In genomic region chr3:134003066-134003465, GRCh38 we compare ENCODE assay signal across 13 cellular contexts. TPM values are rescaled to one million over a fixed set of nuclear protein-coding genes. Genes with fewer than 3 reads are reported as not detected.
DNase-seq lines count a peak whose midpoint lies in the region; ATAC-seq and TF ChIP-seq lines count a peak whose summit lies in the region.
"Had no signal": no experiment of that assay in that cellular context is flagged by ENCODE, and none has a peak within 500 bp of the region (broad histone marks: within the 10 kb centered on the region; RNA-seq: fewer than 3 reads in every experiment).

No MANE protein-coding gene starts in this region.

- H3K36me3 ChIP-seq in GM23248 (ENCODE audit: low read depth) (no peaks in the 10 kb centered on the region), sigmoid colon (no peaks in the 10 kb centered on the region)
- H3K36me3 ChIP-seq: BLaER1 had no signal

- H3K4me1 Mint-ChIP-seq in endothelial cell (ENCODE audit: unreplicated experiment): peaks cover 11% of the 10 kb centered on the region
- H3K4me1 Mint-ChIP-seq in activated T-cell treated with anti-CD3 and anti-CD28 coated beads, Interleukin-2, amount 50 U/mL, for 24 hours (ENCODE audit: low read depth): no peaks in the 10 kb centered on the region
- H3K4me1 Mint-ChIP-seq: CD8-positive, alpha-beta memory T cell had no signal

- H3K27ac Mint-ChIP-seq in endothelial cell (ENCODE audit: unreplicated experiment): no peak overlapping the region
- H3K27ac Mint-ChIP-seq in activated T-cell treated with anti-CD3 and anti-CD28 coated beads, Interleukin-2, amount 50 U/mL, for 24 hours: no peak overlapping the region
- H3K27ac Mint-ChIP-seq: CD8-positive, alpha-beta memory T cell had no signal

- H3K27me3 ChIP-seq in GM23248 (replicated peaks; ENCODE audit: insufficient read depth) (no peaks in the 10 kb centered on the region), sigmoid colon (no peaks in the 10 kb centered on the region)
- H3K27me3 ChIP-seq: BLaER1 had no signal

- no peaks in the 10 kb centered on the region for H4K20me1 ChIP-seq in GM23248 (ENCODE audit: insufficient read depth)
- H4K20me1 ChIP-seq: BLaER1 had no signal

- no peak for ATAC-seq in HG03280 (IDR thresholded peaks at IDR 0.05; ENCODE audit: unreplicated experiment)

- H3F3A ChIP-seq in GM23248 (ENCODE audit: insufficient read depth): peaks cover 21% of the 10 kb centered on the region

- H3K4me3 Mint-ChIP-seq in endothelial cell (ENCODE audit: unreplicated experiment): no peak overlapping the region
- H3K4me3 Mint-ChIP-seq in activated T-cell treated with anti-CD3 and anti-CD28 coated beads, Interleukin-2, amount 50 U/mL, for 24 hours: no peak overlapping the region
- H3K4me3 Mint-ChIP-seq: CD8-positive, alpha-beta memory T cell had no signal

- no peak overlapping the region for H2AFZ ChIP-seq in GM23248

- peak overlapping the region; percentile 35 for H3K4me2 ChIP-seq in GM23248 (ENCODE audit: unreplicated experiment)
- H3K4me2 ChIP-seq: BLaER1 had no signal

- peaks cover 4% of the 10 kb centered on the region for H3K27me3 Mint-ChIP-seq in endothelial cell (ENCODE audit: unreplicated experiment)
- peaks cover 22% of the 10 kb centered on the region for H3K27me3 Mint-ChIP-seq in activated T-cell treated with anti-CD3 and anti-CD28 coated beads, Interleukin-2, amount 50 U/mL, for 24 hours

- no peak for TF ChIP-seq EP300 in sigmoid colon (IDR thresholded peaks at IDR 0.05)

- in situ Hi-C loops in GM23248 (cut with MboI): no loop called here

- no peak overlapping the region for H3K9ac ChIP-seq in GM23248
- H3K9ac ChIP-seq: BLaER1 had no signal

- WGBS in GM23248 (ENCODE audit: low coverage in 1 of 2, low lambda C conversion rate in 2 of 2, missing lambda C conversion rate in 2 of 2), 2 experiments: 94 to 95% methylated on average over 5 of the region's 5 CpGs
- 91 to 94% methylated on average over 5 of the region's 5 CpGs for WGBS in sigmoid colon, 2 donors

- no peaks in the 10 kb centered on the region for H3K36me3 Mint-ChIP-seq in endothelial cell (ENCODE audit: low read depth, unreplicated experiment)
- no peaks in the 10 kb centered on the region for H3K36me3 Mint-ChIP-seq in activated T-cell treated with anti-CD3 and anti-CD28 coated beads, Interleukin-2, amount 50 U/mL, for 24 hours (ENCODE audit: low read depth)
- H3K36me3 Mint-ChIP-seq: CD8-positive, alpha-beta memory T cell had no signal

- TF ChIP-seq CTCF in sigmoid colon (IDR thresholded peaks at IDR 0.05) (no peak), endothelial cell (IDR thresholded peaks at IDR 0.05; ENCODE audit: unreplicated experiment) (no peak)

- peaks cover 14% of the 10 kb centered on the region for H3K4me1 ChIP-seq in GM23248 (ENCODE audit: insufficient read depth)
- no peaks in the 10 kb centered on the region for H3K4me1 ChIP-seq in sigmoid colon
- H3K4me1 ChIP-seq: BLaER1 had no signal

- no peaks in the 10 kb centered on the region for H3K9me3 Mint-ChIP-seq in endothelial cell (ENCODE audit: unreplicated experiment)
- H3K9me3 Mint-ChIP-seq in activated T-cell treated with anti-CD3 and anti-CD28 coated beads, Interleukin-2, amount 50 U/mL, for 24 hours: peaks cover 5% of the 10 kb centered on the region
- H3K9me3 Mint-ChIP-seq: CD8-positive, alpha-beta memory T cell had no signal

- H3K4me3 ChIP-seq in GM23248 (no peak overlapping the region), sigmoid colon (no peak overlapping the region)
- H3K4me3 ChIP-seq: BLaER1 had no signal

- H3K79me2 ChIP-seq in GM23248 (ENCODE audit: insufficient read depth): no peaks in the 10 kb centered on the region

- H3K9me3 ChIP-seq in GM23248 (ENCODE audit: low read depth) (no peaks in the 10 kb centered on the region), sigmoid colon (peaks cover 0 to 4% (median 1%) of the 10 kb centered on the region in 4 donors)
- H3K9me3 ChIP-seq: Caco-2 had no signal

- peak; percentile 27 for DNase-seq in SIG-M5 treated with dmso at 0.1 percent for 504 hours (lab: John Stamatoyannopoulos, UW; ENCODE audit: unreplicated experiment)
- DNase-seq in SIG-M5 (lab: John Stamatoyannopoulos, UW): no peak
- no peak for DNase-seq in GM23248
- DNase-seq in islet precursor cell: peak; percentile 71
- peak; percentile 13 for DNase-seq in sigmoid colon
- no peak for DNase-seq in endothelial cell (ENCODE audit: low spot score)
- no peak for DNase-seq in activated T-cell treated with anti-CD3 and anti-CD28 coated beads, Interleukin-2, amount 50 U/mL, for 24 hours
- DNase-seq: 8988T; AML-193; Caco-2; CD8-positive, alpha-beta memory T cell had no signal

- TF ChIP-seq POLR2A in sigmoid colon (IDR thresholded peaks at IDR 0.05): no peak

- intact Hi-C loops in sigmoid colon (cut with DNase I): no loop called here

- no peaks in the 10 kb centered on the region for H3K9me2 ChIP-seq in GM23248 (ENCODE audit: insufficient read depth)

- no peak overlapping the region; the same call in 1 of the 2 replicates for H3K27ac ChIP-seq in GM23248
- no peak overlapping the region for H3K27ac ChIP-seq in sigmoid colon
- H3K27ac ChIP-seq: BLaER1 had no signal

RNA-seq across cellular contexts. Expression of gene SLCO2A1, which starts 26.7 kb away (rescaled TPM):
- total RNA-seq in GM23248 (2014; rRNA removed; shearing (Covaris generic)): 0.22 and 0.63 TPM in 2 replicates
- polyA plus RNA-seq in GM23248 (2016; fragmentation: Nextera tagmentation; extraction: Ambion mirVana) (4.3 and 4.8 TPM in 2 replicates), sigmoid colon (10 to 100 TPM in 1 of 3 donors, 1 to 10 TPM in 2; 1.8 to 22.1 (median 3.2) TPM)
- total RNA-seq in sigmoid colon (1 to 10 TPM; 3.3 to 10.0 (median 6.8) TPM), endothelial cell (ENCODE audit: unreplicated experiment) (3.8 TPM)
- total RNA-seq: CD8-positive, alpha-beta memory T cell had no signal
- polyA plus RNA-seq: CD8-positive, alpha-beta memory T cell had no signal

Comparison
In these comparisons a context has a peak if more than half of its experiments do, and no peak if none do; other contexts are left out.
1. DNase-seq: peak in SIG-M5 treated with dmso at 0.1 percent for 504 hours (single experiment), islet precursor cell (single experiment) and sigmoid colon (single experiment); none in SIG-M5 (single experiment), GM23248 (single experiment), endothelial cell (single experiment) and activated T-cell treated with anti-CD3 and anti-CD28 coated beads, Interleukin-2, amount 50 U/mL, for 24 hours (single experiment).